Comparison of ENCODE assay signal across 19 cellular contexts in the genomic region with DNA sequence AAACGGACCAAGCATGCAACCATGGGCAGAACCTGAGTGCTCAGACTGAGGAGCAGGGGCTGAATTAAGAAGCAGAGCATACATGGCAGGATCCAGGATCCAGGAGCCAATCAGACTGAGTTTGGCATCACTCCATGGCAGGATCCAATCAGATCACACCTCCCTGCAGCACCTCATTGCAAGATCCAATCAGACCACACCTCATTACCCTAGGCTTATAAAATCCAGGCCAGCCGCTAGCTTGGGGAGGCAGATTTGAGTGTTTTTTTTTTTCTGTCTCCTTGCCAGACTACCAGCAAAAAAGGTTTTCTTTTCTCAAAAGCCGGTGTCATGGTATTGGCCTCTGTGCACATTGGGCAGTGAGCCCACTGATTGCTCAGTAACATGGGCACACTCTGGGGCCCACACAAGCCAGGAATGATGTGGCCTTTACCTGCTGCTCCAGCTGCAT.
A peak's percentile ranks its signal among the peaks of the same experiment; 100 is the strongest.
DNase-seq lines count a peak whose midpoint lies in the region; ATAC-seq and TF ChIP-seq lines count a peak whose summit lies in the region.
"Had no signal": no experiment of that assay in that cellular context is flagged by ENCODE, and none has a peak within 500 bp of the region (broad histone marks: within the 10 kb centered on the region; RNA-seq: fewer than 3 reads in every experiment).

No MANE protein-coding gene starts in this region.

- H3K36me3 ChIP-seq in brain microvascular endothelial cell (replicated peaks), result no peaks in the 10 kb centered on the region
- H3K36me3 ChIP-seq: BLaER1, Peyer's patch had no signal

- no peak for TF ChIP-seq CTCF in brain microvascular endothelial cell (IDR thresholded peaks at IDR 0.05; ENCODE audit: low read depth, low read length, missing control alignments)

- H3K9me3 Mint-ChIP-seq in immature natural killer cell, result no peaks in the 10 kb centered on the region
- H3K9me3 Mint-ChIP-seq: activated T-cell treated with anti-CD3 and anti-CD28 coated beads, Interleukin-2, amount 50 U/mL, for 4 hours; naive thymus-derived CD4-positive, alpha-beta T cell; stimulated activated memory B cell treated with anti-CD40 and anti-IgM and Interleukin-4, amounts not matched to agents 10 μg/mL and 1 μg/mL and 100 μg/mL, for 72 hours; T-helper 1 cell treated with Interleukin-12 subunit alpha and Interleukin-12 subunit beta and Interleukin-4 antibody, amounts not matched to agents 30 μg/mL and 1 μg/mL, for 36 hours had no signal

- H3K4me3 Mint-ChIP-seq in immature natural killer cell, result no peak overlapping the region
- H3K4me3 Mint-ChIP-seq: activated T-cell treated with anti-CD3 and anti-CD28 coated beads, Interleukin-2, amount 50 U/mL, for 4 hours; naive thymus-derived CD4-positive, alpha-beta T cell; stimulated activated memory B cell treated with anti-CD40 and anti-IgM and Interleukin-4, amounts not matched to agents 10 μg/mL and 1 μg/mL and 100 μg/mL, for 72 hours; T-helper 1 cell treated with Interleukin-12 subunit alpha and Interleukin-12 subunit beta and Interleukin-4 antibody, amounts not matched to agents 30 μg/mL and 1 μg/mL, for 36 hours had no signal

- peaks cover 0 to 4% (median 1%) of the 10 kb centered on the region in 3 donors for H3K27me3 Mint-ChIP-seq in immature natural killer cell (ENCODE audit: low read depth in 3 of 3)
- H3K27me3 Mint-ChIP-seq: naive thymus-derived CD4-positive, alpha-beta T cell had no signal

- in situ Hi-C loops in brain microvascular endothelial cell (cut with HindIII; ENCODE audit: low pct_ligation_motif_present, low sequenced_read_pairs), result no loop called here

- ATAC-seq in left lobe of liver, result peak; percentile 86
- ATAC-seq in HG02798 (IDR thresholded peaks at IDR 0.05; ENCODE audit: poor library complexity, unreplicated experiment), result no peak
- ATAC-seq: stimulated activated memory B cell treated with anti-CD40 and anti-IgM and Interleukin-4, amounts not matched to agents 10 μg/mL and 1 μg/mL and 100 μg/mL, for 72 hours had no signal

- no peaks in the 10 kb centered on the region for H3K36me3 Mint-ChIP-seq in immature natural killer cell
- H3K36me3 Mint-ChIP-seq: naive thymus-derived CD4-positive, alpha-beta T cell; stimulated activated memory B cell treated with anti-CD40 and anti-IgM and Interleukin-4, amounts not matched to agents 10 μg/mL and 1 μg/mL and 100 μg/mL, for 72 hours had no signal

- no peak overlapping the region for H3K27ac Mint-ChIP-seq in immature natural killer cell
- H3K27ac Mint-ChIP-seq: stimulated activated memory B cell treated with anti-CD40 and anti-IgM and Interleukin-4, amounts not matched to agents 10 μg/mL and 1 μg/mL and 100 μg/mL, for 72 hours; T-helper 1 cell treated with Interleukin-12 subunit alpha and Interleukin-12 subunit beta and Interleukin-4 antibody, amounts not matched to agents 30 μg/mL and 1 μg/mL, for 36 hours had no signal

- H3K4me1 Mint-ChIP-seq in immature natural killer cell, result peaks cover 12 to 20% of the 10 kb centered on the region in 2 donors
- H3K4me1 Mint-ChIP-seq: stimulated activated memory B cell treated with anti-CD40 and anti-IgM and Interleukin-4, amounts not matched to agents 10 μg/mL and 1 μg/mL and 100 μg/mL, for 72 hours had no signal

- DNase-seq in Ammon's horn (ENCODE audit: low spot score) (peak; percentile 22), M059J (ENCODE audit: low read depth) (peak; percentile 72), brain microvascular endothelial cell (peak; percentile 23), left lobe of liver (ENCODE audit: low spot score) (peak; percentile 79), immature natural killer cell (no peak), DMS79 treated with DMSO at 0.1 percent for 48 hours (lab: John Stamatoyannopoulos, UW) (no peak), cardiac septum (ENCODE audit: low spot score) (no peak)
- DNase-seq: activated CD4-positive, alpha-beta T cell treated with anti-CD3 and anti-CD28 coated beads for 4 hours; activated T-cell treated with anti-CD3 and anti-CD28 coated beads, Interleukin-2, amount 50 U/mL, for 4 hours; effector CD8-positive, alpha-beta T cell; left cardiac atrium; naive thymus-derived CD4-positive, alpha-beta T cell; Peyer's patch; retina; stimulated activated CD4-positive, alpha-beta T cell treated with anti-CD3 and anti-CD28 coated beads, Interleukin-2, amount 100 ng/mL, for 48 hours had no signal

- intact Hi-C loops in cardiac septum (cut with DNase I), result no loop called here

- H3K27ac ChIP-seq in brain microvascular endothelial cell, result no peak overlapping the region
- H3K27ac ChIP-seq: BLaER1, Peyer's patch had no signal

- H3K27me3 ChIP-seq in brain microvascular endothelial cell (replicated peaks), result no peaks in the 10 kb centered on the region
- H3K27me3 ChIP-seq: BLaER1, Peyer's patch had no signal

- no peak overlapping the region for H3K4me3 ChIP-seq in brain microvascular endothelial cell (ENCODE audit: low read depth, low read length)
- H3K4me3 ChIP-seq: BLaER1, Peyer's patch had no signal

Comparison
In these comparisons a context has a peak if more than half of its experiments do, and no peak if none do; other contexts are left out.
1. DNase-seq: peak in Ammon's horn (single experiment), M059J (single experiment), brain microvascular endothelial cell (single experiment) and left lobe of liver (single experiment); none in immature natural killer cell (0 of 3), DMS79 treated with DMSO at 0.1 percent for 48 hours (single experiment) and cardiac septum (single experiment).